ENCODE assay signal across 1 cellular context in genomic region chr1:227725036-227725435, GRCh38.
TF ChIP-seq lines count a peak whose summit lies in the region.

No MANE protein-coding gene starts in this region.

TF ChIP-seq in K562, 482 proteins besides CTCF, POLR2A, EP300 and RAD21:
- TF ChIP-seq ZNF280B (CRISPR knock-in tag; IDR thresholded peaks at IDR 0.05) (no peak), XRCC4 (IDR thresholded peaks at IDR 0.05; ENCODE audit: extremely low read depth, insufficient read depth, insufficient read length) (no peak), HNRNPK (IDR thresholded peaks at IDR 0.05; ENCODE audit: low read depth, low read length, poor library complexity, severe bottlenecking) (no peak), ZBTB11 (CRISPR knock-in tag; IDR thresholded peaks at IDR 0.05) (0 out of 6 replicates have a peak, but pooled peaks of 1 of the 3 experiments have one; percentile 18), FOXM1 (IDR thresholded peaks at IDR 0.05; ENCODE audit: low read depth) (no peak), FOXM1 (CRISPR knock-in tag; IDR thresholded peaks at IDR 0.05; ENCODE audit: low read depth) (no peak), RREB1 (CRISPR knock-in tag; IDR thresholded peaks at IDR 0.05) (no peak), ZNF408 (CRISPR knock-in tag; IDR thresholded peaks at IDR 0.05; ENCODE audit: low read depth) (no peak), CBFA2T3 (IDR thresholded peaks at IDR 0.05) (peak; percentile 24; the same call in 1 of the 2 replicates), E2F3 (CRISPR knock-in tag; IDR thresholded peaks at IDR 0.05) (no peak), CBFA2T2 (conservative IDR thresholded peaks at IDR 0.05) (0 out of 2 replicates have a peak, but pooled peaks have one; percentile 7), XRCC3 (IDR thresholded peaks at IDR 0.05) (no peak), TCF3 (CRISPR knock-in tag; IDR thresholded peaks at IDR 0.05) (0 out of 2 replicates have a peak, but pooled peaks have one; percentile 29)
- TF ChIP-seq, protein P1, sequence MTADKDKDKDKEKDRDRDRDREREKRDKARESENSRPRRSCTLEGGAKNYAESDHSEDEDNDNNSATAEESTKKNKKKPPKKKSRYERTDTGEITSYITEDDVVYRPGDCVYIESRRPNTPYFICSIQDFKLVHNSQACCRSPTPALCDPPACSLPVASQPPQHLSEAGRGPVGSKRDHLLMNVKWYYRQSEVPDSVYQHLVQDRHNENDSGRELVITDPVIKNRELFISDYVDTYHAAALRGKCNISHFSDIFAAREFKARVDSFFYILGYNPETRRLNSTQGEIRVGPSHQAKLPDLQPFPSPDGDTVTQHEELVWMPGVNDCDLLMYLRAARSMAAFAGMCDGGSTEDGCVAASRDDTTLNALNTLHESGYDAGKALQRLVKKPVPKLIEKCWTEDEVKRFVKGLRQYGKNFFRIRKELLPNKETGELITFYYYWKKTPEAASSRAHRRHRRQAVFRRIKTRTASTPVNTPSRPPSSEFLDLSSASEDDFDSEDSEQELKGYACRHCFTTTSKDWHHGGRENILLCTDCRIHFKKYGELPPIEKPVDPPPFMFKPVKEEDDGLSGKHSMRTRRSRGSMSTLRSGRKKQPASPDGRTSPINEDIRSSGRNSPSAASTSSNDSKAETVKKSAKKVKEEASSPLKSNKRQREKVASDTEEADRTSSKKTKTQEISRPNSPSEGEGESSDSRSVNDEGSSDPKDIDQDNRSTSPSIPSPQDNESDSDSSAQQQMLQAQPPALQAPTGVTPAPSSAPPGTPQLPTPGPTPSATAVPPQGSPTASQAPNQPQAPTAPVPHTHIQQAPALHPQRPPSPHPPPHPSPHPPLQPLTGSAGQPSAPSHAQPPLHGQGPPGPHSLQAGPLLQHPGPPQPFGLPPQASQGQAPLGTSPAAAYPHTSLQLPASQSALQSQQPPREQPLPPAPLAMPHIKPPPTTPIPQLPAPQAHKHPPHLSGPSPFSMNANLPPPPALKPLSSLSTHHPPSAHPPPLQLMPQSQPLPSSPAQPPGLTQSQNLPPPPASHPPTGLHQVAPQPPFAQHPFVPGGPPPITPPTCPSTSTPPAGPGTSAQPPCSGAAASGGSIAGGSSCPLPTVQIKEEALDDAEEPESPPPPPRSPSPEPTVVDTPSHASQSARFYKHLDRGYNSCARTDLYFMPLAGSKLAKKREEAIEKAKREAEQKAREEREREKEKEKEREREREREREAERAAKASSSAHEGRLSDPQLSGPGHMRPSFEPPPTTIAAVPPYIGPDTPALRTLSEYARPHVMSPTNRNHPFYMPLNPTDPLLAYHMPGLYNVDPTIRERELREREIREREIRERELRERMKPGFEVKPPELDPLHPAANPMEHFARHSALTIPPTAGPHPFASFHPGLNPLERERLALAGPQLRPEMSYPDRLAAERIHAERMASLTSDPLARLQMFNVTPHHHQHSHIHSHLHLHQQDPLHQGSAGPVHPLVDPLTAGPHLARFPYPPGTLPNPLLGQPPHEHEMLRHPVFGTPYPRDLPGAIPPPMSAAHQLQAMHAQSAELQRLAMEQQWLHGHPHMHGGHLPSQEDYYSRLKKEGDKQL (CRISPR knock-in tag; IDR thresholded peaks at IDR 0.05; ENCODE audit: borderline replicate concordance) = no peak
TF ChIP-seq in K562: peak in this region for 4.
